13 cellular contexts compared by ENCODE assay signal in the genomic region with DNA sequence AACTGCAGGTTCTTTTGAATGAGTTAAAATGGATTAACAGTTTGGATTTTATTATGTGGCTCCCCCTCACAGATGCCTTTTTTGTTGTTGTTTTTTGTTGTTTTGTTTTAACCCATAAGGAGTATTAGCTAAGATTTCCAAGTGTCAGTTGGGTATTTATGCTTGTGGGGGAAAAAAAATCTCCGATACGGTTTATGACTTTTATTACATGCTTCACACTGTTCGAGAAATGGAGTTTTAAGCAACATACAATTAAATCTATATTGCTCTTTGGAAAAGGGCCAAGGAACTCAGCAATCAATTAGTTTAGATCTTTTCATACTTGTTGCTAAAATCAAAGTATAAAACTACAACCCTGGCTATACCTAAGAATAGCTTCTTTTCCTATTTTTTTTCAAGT. TPM values are rescaled to one million over a fixed set of nuclear protein-coding genes. Genes with fewer than 3 reads are reported as not detected.
DNase-seq lines count a peak whose midpoint lies in the region; ATAC-seq and TF ChIP-seq lines count a peak whose summit lies in the region.
"Had no signal": no experiment of that assay in that cellular context is flagged by ENCODE, and none has a peak within 500 bp of the region (broad histone marks: within the 10 kb centered on the region; RNA-seq: fewer than 3 reads in every experiment).

No MANE protein-coding gene starts in this region.

- TF ChIP-seq CTCF in left ventricle myocardium inferior (IDR thresholded peaks at IDR 0.05; ENCODE audit: borderline replicate concordance) (no peak), endothelial cell (IDR thresholded peaks at IDR 0.05; ENCODE audit: unreplicated experiment) (no peak), nephron progenitor cell (IDR thresholded peaks at IDR 0.05) (no peak)

- DNase-seq in left ventricle myocardium inferior (no peak), cardiac septum (ENCODE audit: low spot score) (no peak), endothelial cell (ENCODE audit: low spot score) (no peak), nephron progenitor cell (no peak), T-helper 17 cell (no peak)
- no peak for DNase-seq in activated T-cell treated with anti-CD3 and anti-CD28 coated beads, Interleukin-2, amount 50 U/mL, for 24 hours
- DNase-seq: activated naive CD4-positive, alpha-beta T cell; effector CD4-positive, alpha-beta T cell; KG1; NCI-H226; SHP77 had no signal

- peaks cover 87% of the 10 kb centered on the region for H3K27me3 ChIP-seq in left ventricle myocardium inferior (ENCODE audit: low read depth)

- H3K27ac Mint-ChIP-seq in endothelial cell (ENCODE audit: unreplicated experiment) (no peak overlapping the region), nephron progenitor cell (peak overlapping the region; percentile 98), T-helper 17 cell (no peak overlapping the region)
- no peak overlapping the region for H3K27ac Mint-ChIP-seq in activated T-cell treated with anti-CD3 and anti-CD28 coated beads, Interleukin-2, amount 50 U/mL, for 24 hours

- no peak for ATAC-seq in GM18907 (IDR thresholded peaks at IDR 0.05; ENCODE audit: unreplicated experiment)
- no peak for ATAC-seq in T-helper 17 cell

- H3K27ac ChIP-seq in left ventricle myocardium inferior (replicated peaks) = peak overlapping the region; percentile 96
- no peak overlapping the region for H3K27ac ChIP-seq in urinary bladder (ENCODE audit: low read depth)

- intact Hi-C loops in left ventricle myocardium inferior (cut with micrococcal nuclease) (loop anchor here (10.0 kb wide), 1 partner anchor 1082 kb away; no protein-coding TSS in a partner anchor), cardiac septum (cut with DNase I) (no loop called here)

- H3K27me3 Mint-ChIP-seq in endothelial cell (ENCODE audit: unreplicated experiment) = peaks cover 50% of the 10 kb centered on the region
- H3K27me3 Mint-ChIP-seq in nephron progenitor cell (ENCODE audit: low read depth, poor library complexity) = peaks cover 40% of the 10 kb centered on the region
- peaks cover 93% of the 10 kb centered on the region for H3K27me3 Mint-ChIP-seq in T-helper 17 cell
- H3K27me3 Mint-ChIP-seq in activated T-cell treated with anti-CD3 and anti-CD28 coated beads, Interleukin-2, amount 50 U/mL, for 24 hours = peaks cover 100% of the 10 kb centered on the region

- H3K9me3 ChIP-seq in left ventricle myocardium inferior (replicated peaks) = no peaks in the 10 kb centered on the region
- H3K9me3 ChIP-seq in T-helper 17 cell (ENCODE audit: control insufficient read depth, low read length, poor library complexity, severe bottlenecking) = peaks cover 3% of the 10 kb centered on the region

- peaks cover 77% of the 10 kb centered on the region for H3K4me1 Mint-ChIP-seq in endothelial cell (ENCODE audit: unreplicated experiment)
- peaks cover 100% of the 10 kb centered on the region for H3K4me1 Mint-ChIP-seq in nephron progenitor cell
- H3K4me1 Mint-ChIP-seq in T-helper 17 cell = no peaks in the 10 kb centered on the region
- H3K4me1 Mint-ChIP-seq in activated T-cell treated with anti-CD3 and anti-CD28 coated beads, Interleukin-2, amount 50 U/mL, for 24 hours (ENCODE audit: low read depth) = peaks cover 7% of the 10 kb centered on the region

- peak overlapping the region; percentile 88 for H3K4me3 ChIP-seq in left ventricle myocardium inferior
- H3K4me3 ChIP-seq in urinary bladder (ENCODE audit: low read depth, low read length) = peak overlapping the region; percentile 55

- WGBS in urinary bladder = 56% methylated on average over 3 of the region's 3 CpGs

- H3K4me3 Mint-ChIP-seq in endothelial cell (ENCODE audit: unreplicated experiment) = peak overlapping the region; percentile 8
- H3K4me3 Mint-ChIP-seq in nephron progenitor cell = peak overlapping the region; percentile 97
- H3K4me3 Mint-ChIP-seq in T-helper 17 cell = no peak overlapping the region
- H3K4me3 Mint-ChIP-seq in activated T-cell treated with anti-CD3 and anti-CD28 coated beads, Interleukin-2, amount 50 U/mL, for 24 hours = no peak overlapping the region

- no peaks in the 10 kb centered on the region for H3K9me3 Mint-ChIP-seq in endothelial cell (ENCODE audit: unreplicated experiment)
- H3K9me3 Mint-ChIP-seq in nephron progenitor cell = no peaks in the 10 kb centered on the region
- no peaks in the 10 kb centered on the region for H3K9me3 Mint-ChIP-seq in activated T-cell treated with anti-CD3 and anti-CD28 coated beads, Interleukin-2, amount 50 U/mL, for 24 hours

- no peaks in the 10 kb centered on the region for H3K36me3 ChIP-seq in left ventricle myocardium inferior
- H3K36me3 ChIP-seq in urinary bladder (ENCODE audit: insufficient read depth) = peaks cover 1% of the 10 kb centered on the region

- peaks cover 76% of the 10 kb centered on the region for H3K4me1 ChIP-seq in left ventricle myocardium inferior
- no peaks in the 10 kb centered on the region for H3K4me1 ChIP-seq in urinary bladder (ENCODE audit: insufficient read depth)

- H3K36me3 Mint-ChIP-seq in endothelial cell (ENCODE audit: low read depth, unreplicated experiment) (peaks cover 7% of the 10 kb centered on the region), nephron progenitor cell (ENCODE audit: low read depth) (peaks cover 37% of the 10 kb centered on the region), T-helper 17 cell (ENCODE audit: low read depth) (peaks cover 3% of the 10 kb centered on the region)
- H3K36me3 Mint-ChIP-seq in activated T-cell treated with anti-CD3 and anti-CD28 coated beads, Interleukin-2, amount 50 U/mL, for 24 hours (ENCODE audit: low read depth) = no peaks in the 10 kb centered on the region

RNA-seq across cellular contexts. Expression of a gene that starts 15.9 kb away (rescaled TPM):
- total RNA-seq in left ventricle myocardium inferior = 12.8 TPM
- total RNA-seq in cardiac septum = 21.0 TPM
- 15.9 TPM for total RNA-seq in endothelial cell (ENCODE audit: unreplicated experiment)
- total RNA-seq in urinary bladder = 28.0 TPM
- polyA plus RNA-seq in urinary bladder = 66.2 TPM
- total RNA-seq in T-helper 17 cell = not detected

Comparison
In these comparisons a context has a peak if more than half of its experiments do, and no peak if none do; other contexts are left out.
1. H3K4me3 Mint-ChIP-seq: peak in endothelial cell (single experiment) and nephron progenitor cell (single experiment); none in T-helper 17 cell (single experiment) and activated T-cell treated with anti-CD3 and anti-CD28 coated beads, Interleukin-2, amount 50 U/mL, for 24 hours (single experiment).
2. RNA of a gene that starts 15.9 kb away (total RNA-seq): 28.0 TPM in urinary bladder (single experiment), 21.0 TPM in cardiac septum (single experiment), 15.9 TPM in endothelial cell (single experiment) and 12.8 TPM in left ventricle myocardium inferior (single experiment); not detected in T-helper 17 cell; every median in the first group is over 10 times any median in the second.